Comparison of ENCODE assay signal across 16 cellular contexts in genomic region chr12:122121341-122122192, GRCh38. TPM values are rescaled to one million over a fixed set of nuclear protein-coding genes. Genes with fewer than 3 reads are reported as not detected.
DNase-seq lines count a peak whose midpoint lies in the region; ATAC-seq and TF ChIP-seq lines count a peak whose summit lies in the region.
"Had no signal": no experiment of that assay in that cellular context is flagged by ENCODE, and none has a peak within 500 bp of the region (broad histone marks: within the 10 kb centered on the region; RNA-seq: fewer than 3 reads in every experiment).

No MANE protein-coding gene starts in this region.

- no peak for ATAC-seq in IMR-90 (ENCODE audit: low read depth)

- no peaks in the 10 kb centered on the region for H3K9me3 ChIP-seq in BLaER1 treated with 17β-estradiol and CSF1 and Interleukin-3, amounts not matched to agents 10 nM and 100 nM (replicated peaks in 1 of 11)
- no peaks in the 10 kb centered on the region for H3K9me3 ChIP-seq in IMR-90 (ENCODE audit: control insufficient read depth, insufficient read depth, low read length)
- no peaks in the 10 kb centered on the region for H3K9me3 ChIP-seq in neural progenitor cell (ENCODE audit: low read depth)

- H3K56ac ChIP-seq in IMR-90 (ENCODE audit: extremely low read depth, insufficient read depth, low read length) = no peak overlapping the region

- peaks cover 13% of the 10 kb centered on the region for H3K9me1 ChIP-seq in IMR-90 (ENCODE audit: insufficient read depth, low read length)

- peaks cover 67 to 82% (median 75%) of the 10 kb centered on the region in 10 experiments for H3K4me1 ChIP-seq in BLaER1 treated with 17β-estradiol and CSF1 and Interleukin-3, amounts not matched to agents 10 nM and 100 nM
- H3K4me1 ChIP-seq in IMR-90 (ENCODE audit: control insufficient read depth, insufficient read depth, low read length) = peaks cover 7% of the 10 kb centered on the region; the same call in 1 of the 2 replicates
- H3K4me1 ChIP-seq in neural progenitor cell = no peaks in the 10 kb centered on the region

- no peak overlapping the region for H3K4ac ChIP-seq in IMR-90 (ENCODE audit: low read depth, low read length)

- H3K36me3 Mint-ChIP-seq in brain = no peaks in the 10 kb centered on the region
- no peaks in the 10 kb centered on the region for H3K36me3 Mint-ChIP-seq in neural progenitor cell

- peak overlapping the region in 10 of 11 experiments; percentile 29 to 74 (median 56); a peak in 20 of 22 replicates for H3K27ac ChIP-seq in BLaER1 treated with 17β-estradiol and CSF1 and Interleukin-3, amounts not matched to agents 10 nM and 100 nM
- no peak overlapping the region for H3K27ac ChIP-seq in IMR-90 (ENCODE audit: insufficient read depth, low read length)
- H3K27ac ChIP-seq in neural progenitor cell = no peak overlapping the region

- intact Hi-C loops in IMR-90 (cut with micrococcal nuclease) (loop anchor here (2.0 kb wide), 2 partner anchors 59 to 205 kb away; no protein-coding TSS in a partner anchor), head of caudate nucleus (cut with DNase I) (loop anchor here (2.0 kb wide), 1 partner anchor 67 kb away; no protein-coding TSS in a partner anchor)

- H3K27ac Mint-ChIP-seq in brain (peak overlapping the region in 4 of 5 experiments; percentile 11 to 74 (median 54)), neural progenitor cell (peak overlapping the region; percentile 85)

- H3K23ac ChIP-seq in IMR-90 (ENCODE audit: low read depth, low read length) = no peak overlapping the region

- H3K4me3 ChIP-seq in BLaER1 treated with 17β-estradiol and CSF1 and Interleukin-3, amounts not matched to agents 10 nM and 100 nM = no peak overlapping the region
- no peak overlapping the region for H3K4me3 ChIP-seq in IMR-90 (ENCODE audit: insufficient read depth, low read depth, low read length)
- no peak overlapping the region for H3K4me3 ChIP-seq in neural progenitor cell

- H3K14ac ChIP-seq in IMR-90 (replicated peaks; ENCODE audit: low read depth, low read length) = no peak overlapping the region

- in situ Hi-C loops in IMR-90 (cut with MboI; ENCODE audit: low sequenced_read_pairs) = no loop called here

- no peak for TF ChIP-seq CTCF in IMR-90 (conservative IDR thresholded peaks at IDR 0.05; ENCODE audit: low read depth, low read length)
- no peak for TF ChIP-seq CTCF in brain (conservative IDR thresholded peaks at IDR 0.05)
- no peak for TF ChIP-seq CTCF in neural progenitor cell (IDR thresholded peaks at IDR 0.05)

- no peaks in the 10 kb centered on the region for H3K27me3 Mint-ChIP-seq in brain
- H3K27me3 Mint-ChIP-seq in neural progenitor cell (ENCODE audit: insufficient read depth, low read depth) = peaks cover 2% of the 10 kb centered on the region
- H3K27me3 Mint-ChIP-seq: CD4-positive, alpha-beta memory T cell had no signal

- no peak overlapping the region for H2BK15ac ChIP-seq in IMR-90 (ENCODE audit: low read depth, low read length)

- H3K36me3 ChIP-seq in BLaER1 treated with 17β-estradiol and CSF1 and Interleukin-3, amounts not matched to agents 10 nM and 100 nM = peaks cover 13 to 23% (median 19%) of the 10 kb centered on the region in 11 experiments
- H3K36me3 ChIP-seq in IMR-90 (ENCODE audit: control insufficient read depth, insufficient read depth, low read length) = peaks cover 1% of the 10 kb centered on the region; the same call in 1 of the 2 replicates
- H3K36me3 ChIP-seq in neural progenitor cell = no peaks in the 10 kb centered on the region

- CTCF ChIA-PET in IMR-90 (lab: Yijun Ruan, JAX) = interaction anchor here (0.6 to 1.3 kb wide), 4 partner anchors 26 to 193 kb away, joined by 3 to 4 read pairs (median 3); no protein-coding TSS in a partner anchor

- H2AK9ac ChIP-seq in IMR-90 (replicated peaks; ENCODE audit: low read depth, low read length, poor library complexity) = no peak overlapping the region

- TF ChIP-seq RAD21 in IMR-90 (IDR thresholded peaks at IDR 0.05; ENCODE audit: low read length) = no peak

- peak overlapping the region; percentile 51 to 86 (median 69) for H3K4me2 ChIP-seq in BLaER1 treated with 17β-estradiol and CSF1 and Interleukin-3, amounts not matched to agents 10 nM and 100 nM
- H3K4me2 ChIP-seq in IMR-90 (ENCODE audit: low read depth, low read length) = no peak overlapping the region
- H3K4me2 ChIP-seq in neural progenitor cell = no peak overlapping the region

- no peak overlapping the region for H3K4me3 Mint-ChIP-seq in brain
- H3K4me3 Mint-ChIP-seq in neural progenitor cell = peak overlapping the region; percentile 63

- H3K4me1 Mint-ChIP-seq in brain = peaks cover 24% of the 10 kb centered on the region
- H3K4me1 Mint-ChIP-seq in neural progenitor cell = peaks cover 12% of the 10 kb centered on the region

- H3K9me3 Mint-ChIP-seq in brain = no peaks in the 10 kb centered on the region
- no peaks in the 10 kb centered on the region for H3K9me3 Mint-ChIP-seq in neural progenitor cell
- H3K9me3 Mint-ChIP-seq: CD4-positive, alpha-beta memory T cell had no signal

- POLR2A ChIA-PET in IMR-90 (lab: Charles Lee; ENCODE audit: unreplicated experiment) = no interaction called here

- no peaks in the 10 kb centered on the region for H3K79me2 ChIP-seq in neural progenitor cell (ENCODE audit: low read depth)

- dilution Hi-C loops in IMR-90 (cut with HindIII; ENCODE audit: low sequenced_read_pairs, unreplicated experiment) = no loop called here

- no peak overlapping the region for H2BK120ac ChIP-seq in IMR-90 (ENCODE audit: low read depth, low read length)

- H4K20me1 ChIP-seq in BLaER1 treated with 17β-estradiol and CSF1 and Interleukin-3, amounts not matched to agents 10 nM and 100 nM = peaks cover 82 to 97% (median 96%) of the 10 kb centered on the region in 11 experiments
- H4K20me1 ChIP-seq in IMR-90 (ENCODE audit: insufficient read depth, low read length) (peaks cover 29% of the 10 kb centered on the region), neural progenitor cell (ENCODE audit: low read depth) (no peaks in the 10 kb centered on the region)

- H3K79me1 ChIP-seq in IMR-90 (ENCODE audit: low read depth in 1 of 2, low read length in 2 of 2) = peaks cover 27 to 52% of the 10 kb centered on the region in 2 experiments

- WGBS in IMR-90 (ENCODE audit: extremely low coverage in 2 of 2, insufficient read length in 1 of 2), 2 experiments = 97% methylated on average over 5 of the region's 17 CpGs; no CpG with 5 or more reads in 1 of the 2 experiments

- no peak overlapping the region for H2AFZ ChIP-seq in IMR-90 (replicated peaks; ENCODE audit: low read length, poor library complexity)
- no peak overlapping the region for H2AFZ ChIP-seq in neural progenitor cell (replicated peaks)

- H3K18ac ChIP-seq in IMR-90 (ENCODE audit: low read depth, low read length) = no peak overlapping the region

- no peaks in the 10 kb centered on the region for H3K27me3 ChIP-seq in BLaER1 treated with 17β-estradiol and CSF1 and Interleukin-3, amounts not matched to agents 10 nM and 100 nM
- H3K27me3 ChIP-seq in IMR-90 (ENCODE audit: control insufficient read depth, insufficient read depth, low read length) = no peaks in the 10 kb centered on the region
- no peaks in the 10 kb centered on the region for H3K27me3 ChIP-seq in neural progenitor cell

- no peak overlapping the region for H4K91ac ChIP-seq in IMR-90 (ENCODE audit: insufficient read depth, low read depth, low read length)

- no peak overlapping the region for H2BK5ac ChIP-seq in IMR-90 (ENCODE audit: low read depth, low read length, poor library complexity, severe bottlenecking)

- H3K9ac ChIP-seq in BLaER1 treated with 17β-estradiol and CSF1 and Interleukin-3, amounts not matched to agents 10 nM and 100 nM = peak overlapping the region; percentile 20 to 65 (median 52); a peak in 19 of 22 replicates
- H3K9ac ChIP-seq in IMR-90 (ENCODE audit: low read depth, low read length) = no peak overlapping the region
- no peak overlapping the region for H3K9ac ChIP-seq in neural progenitor cell

- no peak overlapping the region for H4K8ac ChIP-seq in IMR-90 (ENCODE audit: low read depth in 2 of 2, low read length in 2 of 2)

- H2BK20ac ChIP-seq in IMR-90 (ENCODE audit: low read depth, low read length) = no peak overlapping the region

- no peak for DNase-seq in IMR-90
- peak; percentile 0 for DNase-seq in neural progenitor cell (ENCODE audit: low spot score)
- no peak for DNase-seq in NCI-H2029 (lab: John Stamatoyannopoulos, UW)
- DNase-seq in head of caudate nucleus = no peak
- no peak for DNase-seq in activated gamma-delta T cell (lab: John Stamatoyannopoulos, UW)
- no peak for DNase-seq in KG1 (lab: John Stamatoyannopoulos, UW)
- DNase-seq: CD4-positive, alpha-beta memory T cell; NCI-H1105; NCI-H226; T-helper 1 cell had no signal

- BruUV-seq in IMR-90 (replicated peaks; lab: Mats Ljungman, UMichigan) = no TSS peak

- H3F3A ChIP-seq in neural progenitor cell (ENCODE audit: low read depth) = no peaks in the 10 kb centered on the region

- no peak for TF ChIP-seq POLR2A in IMR-90 (IDR thresholded peaks at IDR 0.05; ENCODE audit: low read depth, low read length)

- 0 out of 2 replicates have a peak overlapping the region, but pooled peaks have one; percentile 23 for H2AK5ac ChIP-seq in IMR-90 (ENCODE audit: low read depth, low read length)

- no peak overlapping the region for H4K5ac ChIP-seq in IMR-90 (ENCODE audit: low read depth, low read length)

TF ChIP-seq in IMR-90, 13 proteins besides CTCF, POLR2A, EP300 and RAD21 (continues in another document):
- TF ChIP-seq USF2 (IDR thresholded peaks at IDR 0.05; ENCODE audit: low read depth, low read length) = no peak
- no peak for TF ChIP-seq FOS (IDR thresholded peaks at IDR 0.05; ENCODE audit: low read depth, low read length)
- no peak for TF ChIP-seq SMC3 (IDR thresholded peaks at IDR 0.05; ENCODE audit: low read depth, low read length)
- no peak for TF ChIP-seq CEBPB (IDR thresholded peaks at IDR 0.05; ENCODE audit: low read depth, low read length)

RNA-seq across cellular contexts. Expression of gene MLXIP, which starts 43.0 kb away (rescaled TPM):
- 2.7 and 3.1 TPM in 2 replicates for total RNA-seq in IMR-90 (2012; rRNA removed)
- 9.5 and 10.8 TPM in 2 replicates for polyA plus RNA-seq in IMR-90 (2012; rRNA removed)
- polyA plus RNA-seq in IMR-90 (2012; cell fraction: cytosol; rRNA removed) = 5.9 and 8.8 TPM in 2 replicates
- polyA plus RNA-seq in IMR-90 (2012; cell fraction: nucleus; rRNA removed; ENCODE audit: low replicate concordance) = 29.1 and 35.2 TPM in 2 replicates
- 29.1 TPM for polyA plus RNA-seq in brain (ENCODE audit: insufficient read depth, low read depth, low replicate concordance)
- 1.9 and 4.3 TPM in 2 replicates for total RNA-seq in neural progenitor cell (ENCODE audit: low replicate concordance)

RNA-seq across cellular contexts. Expression of gene IL31, which starts 52.5 kb away (rescaled TPM):
- not detected in 2 replicates for total RNA-seq in IMR-90 (2012; rRNA removed)
- not detected in 2 replicates for polyA plus RNA-seq in IMR-90 (2012; rRNA removed)
- polyA plus RNA-seq in IMR-90 (2012; cell fraction: cytosol; rRNA removed) = not detected in 2 replicates
- polyA plus RNA-seq in IMR-90 (2012; cell fraction: nucleus; rRNA removed; ENCODE audit: low replicate concordance) = not detected in 2 replicates
- not detected for polyA plus RNA-seq in brain (ENCODE audit: insufficient read depth, low read depth, low replicate concordance)
- total RNA-seq in neural progenitor cell (ENCODE audit: low replicate concordance) = not detected in 2 replicates
- total RNA-seq: CD4-positive, alpha-beta memory T cell; frontal cortex; mononuclear cell; OCI-LY7; pulmonary artery endothelial cell had no signal
- polyA plus RNA-seq: CD4-positive, alpha-beta memory T cell had no signal

Comparison
In these comparisons a context has a peak if more than half of its experiments do, and no peak if none do; other contexts are left out.
1. H3K27ac ChIP-seq: peak in BLaER1 treated with 17β-estradiol and CSF1 and Interleukin-3, amounts not matched to agents 10 nM and 100 nM (10 of 11); none in IMR-90 (single experiment) and neural progenitor cell (single experiment).
2. H3K4me2 ChIP-seq: peak in BLaER1 treated with 17β-estradiol and CSF1 and Interleukin-3, amounts not matched to agents 10 nM and 100 nM (11 of 11); none in IMR-90 (single experiment) and neural progenitor cell (single experiment).
3. H3K9ac ChIP-seq: peak in BLaER1 treated with 17β-estradiol and CSF1 and Interleukin-3, amounts not matched to agents 10 nM and 100 nM (11 of 11); none in IMR-90 (single experiment) and neural progenitor cell (single experiment).